1 cellular context compared by ENCODE assay signal in genomic region chr21:17612565-17613241, GRCh38.
A peak's percentile ranks its signal among the peaks of the same experiment; 100 is the strongest.
TF ChIP-seq lines count a peak whose summit lies in the region.

TSS of gene BTG3 (minus strand) at chr21:17612901. CDS start at chr21:17609144, 3,757 bp downstream.

TF ChIP-seq in HepG2, 621 proteins besides CTCF, POLR2A, EP300 and RAD21 (continued from another document and continues in another):
- TF ChIP-seq TFDP2 (CRISPR knock-in tag; IDR thresholded peaks at IDR 0.05) = peak; percentile 91
- no peak for TF ChIP-seq ZFP62 (CRISPR knock-in tag; IDR thresholded peaks at IDR 0.05)
- TF ChIP-seq NR2F1 (CRISPR knock-in tag; IDR thresholded peaks at IDR 0.05) = no peak
- TF ChIP-seq ELF3 (CRISPR knock-in tag; IDR thresholded peaks at IDR 0.05) = peak; percentile 60; the same call in 1 of the 2 replicates
- TF ChIP-seq KLF16 (CRISPR knock-in tag; IDR thresholded peaks at IDR 0.05) = 0 out of 4 replicates have a peak, but pooled peaks of 1 of the 2 experiments have one; percentile 20
- peak; percentile 62; the same call in 1 of the 2 replicates for TF ChIP-seq UBTF (CRISPR knock-in tag; IDR thresholded peaks at IDR 0.05)
- 0 out of 2 replicates have a peak, but pooled peaks have one; percentile 40 for TF ChIP-seq MYPOP (CRISPR knock-in tag; IDR thresholded peaks at IDR 0.05)
- TF ChIP-seq CEBPG (CRISPR knock-in tag; IDR thresholded peaks at IDR 0.05) = 0 out of 2 replicates have a peak, but pooled peaks have one; percentile 8
- TF ChIP-seq ZNF784 (CRISPR knock-in tag; IDR thresholded peaks at IDR 0.05; ENCODE audit: borderline replicate concordance) = no peak; the same call in 1 of the 2 replicates
- TF ChIP-seq ZNF850 (CRISPR knock-in tag; conservative IDR thresholded peaks at IDR 0.05) = no peak
- peak; percentile 94 for TF ChIP-seq ZNF687 (CRISPR knock-in tag; IDR thresholded peaks at IDR 0.05)
- TF ChIP-seq NR0B2 (CRISPR knock-in tag; IDR thresholded peaks at IDR 0.05) = peak; percentile 67
- TF ChIP-seq THAP11 (CRISPR knock-in tag; IDR thresholded peaks at IDR 0.05) = peak; percentile 65
- TF ChIP-seq ZNF772 (CRISPR knock-in tag; IDR thresholded peaks at IDR 0.05) = peak; percentile 82; the same call in 1 of the 2 replicates
- TF ChIP-seq NFAT5 (CRISPR knock-in tag; IDR thresholded peaks at IDR 0.05) = peak; percentile 70
- TF ChIP-seq ZNF800 (CRISPR knock-in tag; IDR thresholded peaks at IDR 0.05) = peak; percentile 56; the same call in 1 of the 2 replicates
- TF ChIP-seq RARG (CRISPR knock-in tag; IDR thresholded peaks at IDR 0.05; ENCODE audit: low read depth) = 0 out of 2 replicates have a peak, but pooled peaks have one; percentile 40
- TF ChIP-seq LBX2 (CRISPR knock-in tag; IDR thresholded peaks at IDR 0.05; ENCODE audit: borderline replicate concordance) = peak; percentile 71; the same call in 1 of the 2 replicates
- TF ChIP-seq NFYB (CRISPR knock-in tag; IDR thresholded peaks at IDR 0.05) = no peak
- TF ChIP-seq XBP1 (CRISPR knock-in tag; IDR thresholded peaks at IDR 0.05) = no peak
- no peak for TF ChIP-seq STAT5B (CRISPR knock-in tag; IDR thresholded peaks at IDR 0.05)
- TF ChIP-seq ATM (IDR thresholded peaks at IDR 0.05; ENCODE audit: borderline replicate concordance) = no peak
- peak; percentile 82 for TF ChIP-seq ZNF616 (CRISPR knock-in tag; IDR thresholded peaks at IDR 0.05; ENCODE audit: low read depth)
- no peak for TF ChIP-seq JDP2 (CRISPR knock-in tag; IDR thresholded peaks at IDR 0.05; ENCODE audit: borderline replicate concordance)
- no peak for TF ChIP-seq ZBTB20 (CRISPR knock-in tag; IDR thresholded peaks at IDR 0.05; ENCODE audit: borderline replicate concordance, low read depth)
- no peak for TF ChIP-seq SNRNP70 (IDR thresholded peaks at IDR 0.05; ENCODE audit: low read depth, low read length)
- TF ChIP-seq CHCHD3 (CRISPR knock-in tag; IDR thresholded peaks at IDR 0.05) = no peak
- peak; percentile 90 for TF ChIP-seq ZNF563 (CRISPR knock-in tag; IDR thresholded peaks at IDR 0.05)
- TF ChIP-seq ZNF275 (CRISPR knock-in tag; IDR thresholded peaks at IDR 0.05; ENCODE audit: borderline replicate concordance) = no peak
- peak; percentile 94 for TF ChIP-seq TFDP1 (CRISPR knock-in tag; IDR thresholded peaks at IDR 0.05; ENCODE audit: borderline replicate concordance)
